Comparison of ENCODE assay signal across 8 cellular contexts in genomic region chr1:156295391-156295947, GRCh38. TPM values are rescaled to one million over a fixed set of nuclear protein-coding genes. Genes with fewer than 3 reads are reported as not detected.
DNase-seq lines count a peak whose midpoint lies in the region; ATAC-seq and TF ChIP-seq lines count a peak whose summit lies in the region.

Gene GLMP (minus strand): TSS chr1:156295679. CDS start chr1:156295645, 34 bp downstream.

- peak within 1 kb of the TSS; percentile 65 for H3K9ac ChIP-seq in DND-41 (ENCODE audit: low read depth, low read length)
- H3K9ac ChIP-seq in HUES48 (ENCODE audit: low read depth, low read length) = peak within 1 kb of the TSS; percentile 69; the same call in 1 of the 2 replicates

- TF ChIP-seq CTCF in DND-41 (IDR thresholded peaks at IDR 0.05; ENCODE audit: borderline replicate concordance, extremely low read depth, low read length, poor library complexity, severe bottlenecking) = no peak
- no peak for TF ChIP-seq CTCF in RWPE2 (IDR thresholded peaks at IDR 0.05; ENCODE audit: poor library complexity, severe bottlenecking)
- TF ChIP-seq CTCF in foreskin keratinocyte (conservative IDR thresholded peaks at IDR 0.05) = no peak

- CTCF ChIA-PET in activated naive CD4-positive, alpha-beta T cell treated with anti-CD3 and anti-CD28 coated beads for 36 hours (lab: Charles Lee) = no interaction called here

- H3K4me3 Mint-ChIP-seq in activated naive CD4-positive, alpha-beta T cell treated with anti-CD3 and anti-CD28 coated beads for 36 hours = peak within 1 kb of the TSS; percentile 84
- peak within 1 kb of the TSS; percentile 86 for H3K4me3 Mint-ChIP-seq in natural killer cell treated with Interleukin-12 subunit alpha and Interleukin-12 subunit beta and Interleukin-15 and Interleukin-18, amount 100 ng/mL, for 72 hours

- peaks cover 2% of the 10 kb centered on the region for H3K36me3 Mint-ChIP-seq in activated naive CD4-positive, alpha-beta T cell treated with anti-CD3 and anti-CD28 coated beads for 36 hours (ENCODE audit: low read depth)
- H3K36me3 Mint-ChIP-seq in natural killer cell treated with Interleukin-12 subunit alpha and Interleukin-12 subunit beta and Interleukin-15 and Interleukin-18, amount 100 ng/mL, for 72 hours = no peaks in the 10 kb centered on the region

- peak within 1 kb of the TSS; percentile 89 for H2AFZ ChIP-seq in DND-41 (ENCODE audit: low read depth, low read length)

- H3K4me3 ChIP-seq in DND-41 (ENCODE audit: low read depth in 1 of 2, low read length in 2 of 2) (peak within 1 kb of the TSS; percentile 54 to 75; a peak in 3 of 4 replicates), HUES48 (ENCODE audit: low read depth, low read length) (peak within 1 kb of the TSS; percentile 89), RWPE2 (ENCODE audit: severe bottlenecking) (peak within 1 kb of the TSS; percentile 46)

- peaks cover 18% of the 10 kb centered on the region for H3K4me1 Mint-ChIP-seq in activated naive CD4-positive, alpha-beta T cell treated with anti-CD3 and anti-CD28 coated beads for 36 hours (ENCODE audit: low read depth)
- H3K4me1 Mint-ChIP-seq in natural killer cell treated with Interleukin-12 subunit alpha and Interleukin-12 subunit beta and Interleukin-15 and Interleukin-18, amount 100 ng/mL, for 72 hours (ENCODE audit: low read depth in 2 of 2) = peaks cover 15 to 21% of the 10 kb centered on the region in 2 donors

- H3K27ac Mint-ChIP-seq in activated naive CD4-positive, alpha-beta T cell treated with anti-CD3 and anti-CD28 coated beads for 36 hours = no peak within 1 kb of the TSS
- peak within 1 kb of the TSS; percentile 16 to 82 for H3K27ac Mint-ChIP-seq in natural killer cell treated with Interleukin-12 subunit alpha and Interleukin-12 subunit beta and Interleukin-15 and Interleukin-18, amount 100 ng/mL, for 72 hours

- DNase-seq in DND-41 = peak; percentile 64
- no peak for DNase-seq in RWPE2 (ENCODE audit: low spot score)
- DNase-seq in activated naive CD4-positive, alpha-beta T cell treated with anti-CD3 and anti-CD28 coated beads for 36 hours = peak; percentile 77
- no peak for DNase-seq in foreskin keratinocyte
- no peak for DNase-seq in natural killer cell treated with Interleukin-12 subunit alpha and Interleukin-12 subunit beta and Interleukin-15 and Interleukin-18, amount 100 ng/mL, for 72 hours (ENCODE audit: low spot score)
- peak; percentile 54 for DNase-seq in stromal cell of bone marrow (ENCODE audit: low read depth)
- no peak for DNase-seq in AML-193 (lab: John Stamatoyannopoulos, UW)

- ATAC-seq in DND-41 (ENCODE audit: insufficient read depth, low read depth) = peak; percentile 85
- ATAC-seq in RWPE2 (ENCODE audit: low read depth) = peak; percentile 63
- ATAC-seq in foreskin keratinocyte = peak; percentile 34
- peak; percentile 72 to 74 for ATAC-seq in natural killer cell treated with Interleukin-12 subunit alpha and Interleukin-12 subunit beta and Interleukin-15 and Interleukin-18, amount 100 ng/mL, for 72 hours

- H3K9me3 Mint-ChIP-seq in activated naive CD4-positive, alpha-beta T cell treated with anti-CD3 and anti-CD28 coated beads for 36 hours = no peaks in the 10 kb centered on the region
- no peaks in the 10 kb centered on the region for H3K9me3 Mint-ChIP-seq in natural killer cell treated with Interleukin-12 subunit alpha and Interleukin-12 subunit beta and Interleukin-15 and Interleukin-18, amount 100 ng/mL, for 72 hours

- H3K9me3 ChIP-seq in DND-41 (ENCODE audit: insufficient read depth, low read length, severe bottlenecking) (no peaks in the 10 kb centered on the region), HUES48 (ENCODE audit: control insufficient read depth, insufficient read depth, low read length) (no peaks in the 10 kb centered on the region), RWPE2 (ENCODE audit: severe bottlenecking) (no peaks in the 10 kb centered on the region)

- H3K36me3 ChIP-seq in DND-41 (ENCODE audit: insufficient read depth, low read length) (peaks cover 23% of the 10 kb centered on the region), HUES48 (ENCODE audit: control insufficient read depth, insufficient read depth, low read length) (peaks cover 12% of the 10 kb centered on the region), RWPE2 (ENCODE audit: low read depth) (no peaks in the 10 kb centered on the region)

- peaks cover 9% of the 10 kb centered on the region for H3K79me2 ChIP-seq in DND-41 (ENCODE audit: insufficient read depth, low read length)

- peak within 1 kb of the TSS; percentile 89 for H3K4me2 ChIP-seq in DND-41 (ENCODE audit: insufficient read depth, low read length)

- peaks cover 17% of the 10 kb centered on the region for H3K4me1 ChIP-seq in DND-41 (ENCODE audit: insufficient read depth, low read length)
- no peaks in the 10 kb centered on the region for H3K4me1 ChIP-seq in HUES48 (ENCODE audit: control insufficient read depth, insufficient read depth, low read length)
- peaks cover 5% of the 10 kb centered on the region for H3K4me1 ChIP-seq in RWPE2 (ENCODE audit: insufficient read depth, poor library complexity, severe bottlenecking)
- H3K4me1 ChIP-seq in foreskin keratinocyte = no peaks in the 10 kb centered on the region

- H4K20me1 ChIP-seq in DND-41 (ENCODE audit: insufficient read depth, low read length) = no peaks in the 10 kb centered on the region

- intact Hi-C loops in activated naive CD4-positive, alpha-beta T cell treated with anti-CD3 and anti-CD28 coated beads for 36 hours (cut with micrococcal nuclease) = loop anchor here (1.0 to 5.0 kb wide), 2 partner anchors 13 to 42 kb away; partner anchors contain the start of genes CCT3, SMG5 and TSACC

- H3K27ac ChIP-seq in DND-41 (ENCODE audit: low read length) (peak within 1 kb of the TSS; percentile 62), HUES48 (ENCODE audit: low read depth, low read length) (no peak within 1 kb of the TSS), RWPE2 (ENCODE audit: poor library complexity, severe bottlenecking) (no peak within 1 kb of the TSS), foreskin keratinocyte (peak within 1 kb of the TSS; percentile 72)

- H3K27me3 ChIP-seq in DND-41 (ENCODE audit: insufficient read depth, low read length, poor library complexity) = no peaks in the 10 kb centered on the region
- H3K27me3 ChIP-seq in HUES48 (ENCODE audit: control insufficient read depth, insufficient read depth, low read length) = no peaks in the 10 kb centered on the region
- no peaks in the 10 kb centered on the region for H3K27me3 ChIP-seq in RWPE2 (ENCODE audit: insufficient read depth, poor library complexity, severe bottlenecking)
- no peaks in the 10 kb centered on the region for H3K27me3 ChIP-seq in foreskin keratinocyte

- H3K27me3 Mint-ChIP-seq in activated naive CD4-positive, alpha-beta T cell treated with anti-CD3 and anti-CD28 coated beads for 36 hours (ENCODE audit: low read depth) = no peaks in the 10 kb centered on the region
- H3K27me3 Mint-ChIP-seq in natural killer cell treated with Interleukin-12 subunit alpha and Interleukin-12 subunit beta and Interleukin-15 and Interleukin-18, amount 100 ng/mL, for 72 hours = no peaks in the 10 kb centered on the region

RNA-seq across cellular contexts. Expression of gene GLMP, which starts in this region (rescaled TPM):
- 10 to 100 TPM in 1 of 2 experiments, 1 to 10 TPM in 1; 10.0 to 10.1 TPM for total RNA-seq in activated naive CD4-positive, alpha-beta T cell treated with anti-CD3 and anti-CD28 coated beads for 36 hours
- 32.7 and 35.2 TPM in 2 replicates for total RNA-seq in foreskin keratinocyte
- polyA plus RNA-seq in foreskin keratinocyte = 40.1 and 42.4 TPM in 2 replicates
- 10 to 100 TPM; 17.2 to 19.6 TPM for total RNA-seq in natural killer cell treated with Interleukin-12 subunit alpha and Interleukin-12 subunit beta and Interleukin-15 and Interleukin-18, amount 100 ng/mL, for 72 hours

Comparison
In these comparisons a context has a peak if more than half of its experiments do, and no peak if none do; other contexts are left out.
1. ATAC-seq: peak in every context shown above with its lines; median percentile 85 in DND-41; 73 in natural killer cell treated with Interleukin-12 subunit alpha and Interleukin-12 subunit beta and Interleukin-15 and Interleukin-18, amount 100 ng/mL, for 72 hours; 63 in RWPE2; 34 in foreskin keratinocyte.
2. DNase-seq: peak in DND-41 (single experiment), activated naive CD4-positive, alpha-beta T cell treated with anti-CD3 and anti-CD28 coated beads for 36 hours (single experiment) and stromal cell of bone marrow (single experiment); none in RWPE2 (single experiment), foreskin keratinocyte (0 of 2), natural killer cell treated with Interleukin-12 subunit alpha and Interleukin-12 subunit beta and Interleukin-15 and Interleukin-18, amount 100 ng/mL, for 72 hours (single experiment) and AML-193 (0 of 2).
3. H3K27ac ChIP-seq: peak in DND-41 (single experiment) and foreskin keratinocyte (single experiment); none in HUES48 (single experiment) and RWPE2 (single experiment).
4. Peak in every context shown above with its lines, with median percentiles within 50 percentile points of each other: H3K4me3 ChIP-seq.